8 cellular contexts compared by ENCODE assay signal in genomic region chr10:11424456-11425287, GRCh38.
DNase-seq lines count a peak whose midpoint lies in the region; ATAC-seq, FAIRE-seq and TF ChIP-seq lines count a peak whose summit lies in the region.

No MANE protein-coding gene starts in this region.

- peak; percentile 17 to 46 for DNase-seq in NCI-H2081 (lab: John Stamatoyannopoulos, UW)
- DNase-seq in NCI-H2081 treated with DMSO at 0.1 percent for 48 hours (lab: John Stamatoyannopoulos, UW): no peak
- DNase-seq in HT-29 (ENCODE audit: low spot score): peak; percentile 59
- peak; percentile 76 for DNase-seq in SK-N-SH
- DNase-seq in foreskin fibroblast: peak; percentile 34 to 75
- DNase-seq in pancreas: peak in 5 of 6 donors; percentile 30 to 74 (median 56)

- FAIRE-seq in pancreas (lab: Jason Lieb, UNC): no peak

- intact Hi-C loops in pancreas (cut with DNase I): no loop called here

- no peak overlapping the region for H3K4me2 ChIP-seq in SK-N-SH

- peak; percentile 73 for TF ChIP-seq CTCF in SK-N-SH (IDR thresholded peaks at IDR 0.05)
- peak; percentile 88 for TF ChIP-seq CTCF in foreskin fibroblast (IDR thresholded peaks at IDR 0.05; ENCODE audit: low read depth, low read length)
- TF ChIP-seq CTCF in pancreas (IDR thresholded peaks at IDR 0.05): peak; percentile 54 to 88 (median 68)

- H3K4me1 ChIP-seq in SK-N-SH (ENCODE audit: control insufficient read depth in 1 of 2, insufficient read depth in 2 of 2, low read depth in 1 of 2, low read length in 1 of 2) (no peaks in the 10 kb centered on the region; a peak in 1 of 4 replicates), pancreas (no peaks in the 10 kb centered on the region)

- CTCF ChIA-PET in SK-N-SH (lab: Yijun Ruan, JAX): interaction anchor here (0.6 to 2.5 kb wide), 35 partner anchors 9 to 384 kb away, joined by 3 to 26 read pairs (median 4); no protein-coding TSS in a partner anchor

- ATAC-seq in pancreas (peak; percentile 87 to 94 (median 92)), GM19328 (IDR thresholded peaks at IDR 0.05; ENCODE audit: unreplicated experiment) (no peak), GM19463 (IDR thresholded peaks at IDR 0.05; ENCODE audit: unreplicated experiment) (no peak)

- no peak overlapping the region for H3K27ac ChIP-seq in SK-N-SH (ENCODE audit: low read depth in 2 of 2, low read length in 1 of 2)
- H3K27ac ChIP-seq in pancreas: no peak overlapping the region

- TF ChIP-seq EP300 in SK-N-SH (IDR thresholded peaks at IDR 0.05; ENCODE audit: borderline replicate concordance in 1 of 2, low read depth in 1 of 2, low read length in 1 of 2): no peak

- no peak overlapping the region for H3K9ac ChIP-seq in SK-N-SH

- H3F3A ChIP-seq in SK-N-SH (replicated peaks; ENCODE audit: insufficient read depth): no peaks in the 10 kb centered on the region

- H3K27me3 ChIP-seq in SK-N-SH (ENCODE audit: insufficient read depth) (no peaks in the 10 kb centered on the region), pancreas (no peaks in the 10 kb centered on the region)

- POLR2A ChIA-PET in SK-N-SH (lab: Yijun Ruan, JAX): no interaction called here

- 6% methylated on average over 11 of the region's 11 CpGs for WGBS in SK-N-SH (ENCODE audit: low lambda C conversion rate)
- WGBS in pancreas, 2 donors: 24 to 28% methylated on average over 11 of the region's 11 CpGs

- no peak overlapping the region for H2AFZ ChIP-seq in SK-N-SH (ENCODE audit: low read depth)

- TF ChIP-seq RAD21 in SK-N-SH (IDR thresholded peaks at IDR 0.05; ENCODE audit: low read length): peak; percentile 74

- H3K36me3 ChIP-seq in SK-N-SH (replicated peaks in 1 of 2; ENCODE audit: control insufficient read depth in 1 of 2, insufficient read depth in 2 of 2, low read length in 1 of 2): no peaks in the 10 kb centered on the region
- no peaks in the 10 kb centered on the region for H3K36me3 ChIP-seq in pancreas

- H3K79me2 ChIP-seq in SK-N-SH (ENCODE audit: insufficient read depth): no peaks in the 10 kb centered on the region

- no peaks in the 10 kb centered on the region for H3K9me2 ChIP-seq in SK-N-SH

- H3K4me3 ChIP-seq in SK-N-SH (ENCODE audit: low read depth in 2 of 2, low read length in 1 of 2): peak overlapping the region in 1 of 2 experiments; percentile 26; a peak in 1 of 4 replicates
- no peak overlapping the region for H3K4me3 ChIP-seq in foreskin fibroblast (ENCODE audit: low read depth in 1 of 2, low read length in 2 of 2)
- no peak overlapping the region for H3K4me3 ChIP-seq in pancreas

- no peaks in the 10 kb centered on the region for H4K20me1 ChIP-seq in SK-N-SH (ENCODE audit: insufficient read depth)

- H3K9me3 ChIP-seq in SK-N-SH (peaks cover 3% of the 10 kb centered on the region; the same call in 1 of the 2 replicates), pancreas (no peaks in the 10 kb centered on the region)

TF ChIP-seq in SK-N-SH, 30 proteins besides CTCF, POLR2A, EP300 and RAD21:
- TF ChIP-seq RFX5 (IDR thresholded peaks at IDR 0.05; ENCODE audit: low read length) (peak; percentile 43; the same call in 1 of the 2 replicates), TCF12 (IDR thresholded peaks at IDR 0.05) (no peak), SMC3 (IDR thresholded peaks at IDR 0.05; ENCODE audit: low read depth, low read length) (peak; percentile 77)

Comparison
In these comparisons a context has a peak if more than half of its experiments do, and no peak if none do; other contexts are left out.
1. ATAC-seq: peak in pancreas (4 of 4); none in GM19328 (single experiment) and GM19463 (single experiment).
2. Peak in every context shown above with its lines, with median percentiles within 50 percentile points of each other: CTCF ChIP-seq.